ENCODE assay signal across 17 cellular contexts in genomic region chr21:44005071-44005470, GRCh38. TPM values are rescaled to one million over a fixed set of nuclear protein-coding genes. Genes with fewer than 3 reads are reported as not detected.
DNase-seq lines count a peak whose midpoint lies in the region; ATAC-seq, FAIRE-seq and TF ChIP-seq lines count a peak whose summit lies in the region.
"Had no signal": no experiment of that assay in that cellular context is flagged by ENCODE, and none has a peak within 500 bp of the region (broad histone marks: within the 10 kb centered on the region; RNA-seq: fewer than 3 reads in every experiment).

No MANE protein-coding gene starts in this region.

- no peak overlapping the region; the same call in 1 of the 2 replicates for H2AK5ac ChIP-seq in IMR-90 (ENCODE audit: low read depth, low read length)

- no peaks in the 10 kb centered on the region for H4K20me1 ChIP-seq in GM23248 (ENCODE audit: insufficient read depth)
- H4K20me1 ChIP-seq in IMR-90 (ENCODE audit: insufficient read depth, low read length) = no peaks in the 10 kb centered on the region
- H4K20me1 ChIP-seq in smooth muscle cell (ENCODE audit: low read depth) = no peaks in the 10 kb centered on the region

- H3K4me1 ChIP-seq in GM23248 (ENCODE audit: insufficient read depth) (peaks cover 24% of the 10 kb centered on the region), IMR-90 (ENCODE audit: control insufficient read depth, insufficient read depth, low read length) (peaks cover 7% of the 10 kb centered on the region), right lobe of liver (peaks cover 0 to 11% (median 5%) of the 10 kb centered on the region in 4 donors), smooth muscle cell (ENCODE audit: low read depth) (peaks cover 6% of the 10 kb centered on the region), pancreas (no peaks in the 10 kb centered on the region)

- no peak overlapping the region for H3K18ac ChIP-seq in IMR-90 (ENCODE audit: low read depth, low read length)

- no peak for FAIRE-seq in pancreas (lab: Jason Lieb, UNC)
- FAIRE-seq: HTR-8/SVneo had no signal

- H3K9me1 ChIP-seq in IMR-90 (ENCODE audit: insufficient read depth, low read length) = peaks cover 10% of the 10 kb centered on the region

- H2BK120ac ChIP-seq in IMR-90 (ENCODE audit: low read depth, low read length) = no peak overlapping the region

- dilution Hi-C loops in IMR-90 (cut with HindIII; ENCODE audit: low sequenced_read_pairs, unreplicated experiment) = no loop called here

- H4K91ac ChIP-seq in IMR-90 (ENCODE audit: insufficient read depth, low read depth, low read length) = no peak overlapping the region

- H3K4me2 ChIP-seq in GM23248 (ENCODE audit: unreplicated experiment) (no peak overlapping the region), IMR-90 (ENCODE audit: low read depth, low read length) (no peak overlapping the region), smooth muscle cell (no peak overlapping the region)

- no peaks in the 10 kb centered on the region for H3K79me1 ChIP-seq in IMR-90 (ENCODE audit: low read depth in 1 of 2, low read length in 2 of 2)

- CTCF ChIA-PET in IMR-90 (lab: Yijun Ruan, JAX) = no interaction called here

- H3K9ac ChIP-seq in GM23248 = no peak overlapping the region
- no peak overlapping the region for H3K9ac ChIP-seq in IMR-90 (ENCODE audit: low read depth, low read length)
- H3K9ac ChIP-seq in smooth muscle cell (ENCODE audit: low read depth) = no peak overlapping the region

- TF ChIP-seq POLR2A in IMR-90 (IDR thresholded peaks at IDR 0.05; ENCODE audit: low read depth, low read length) (no peak), right lobe of liver (IDR thresholded peaks at IDR 0.05) (no peak)

- no peak overlapping the region; a peak in 1 of 4 replicates for H4K8ac ChIP-seq in IMR-90 (ENCODE audit: low read depth in 2 of 2, low read length in 2 of 2)

- no peaks in the 10 kb centered on the region for H3K9me2 ChIP-seq in GM23248 (ENCODE audit: insufficient read depth)

- H2AK9ac ChIP-seq in IMR-90 (replicated peaks; ENCODE audit: low read depth, low read length, poor library complexity) = no peak overlapping the region

- intact Hi-C loops in IMR-90 (cut with micrococcal nuclease) = no loop called here
- intact Hi-C loops in right lobe of liver (cut with DNase I) = no loop called here
- intact Hi-C loops in pancreas (cut with DNase I) = no loop called here

- H3K27ac ChIP-seq in GM23248 = no peak overlapping the region
- H3K27ac ChIP-seq in IMR-90 (ENCODE audit: insufficient read depth, low read length) = no peak overlapping the region
- peak overlapping the region in 2 of 3 donors; percentile 73 to 76 for H3K27ac ChIP-seq in right lobe of liver
- peak overlapping the region; percentile 88 for H3K27ac ChIP-seq in smooth muscle cell (ENCODE audit: low read depth)
- H3K27ac ChIP-seq in pancreas = no peak overlapping the region
- H3K27ac ChIP-seq: HL-60, SJSA1 had no signal

- H2AFZ ChIP-seq in GM23248 (0 out of 2 replicates have a peak overlapping the region, but pooled peaks have one; percentile 68), IMR-90 (replicated peaks; ENCODE audit: low read length, poor library complexity) (no peak overlapping the region), smooth muscle cell (ENCODE audit: low read depth) (no peak overlapping the region)

- no TSS peak for BruUV-seq in IMR-90 (replicated peaks; lab: Mats Ljungman, UMichigan)

- H3K23ac ChIP-seq in IMR-90 (ENCODE audit: low read depth, low read length) = no peak overlapping the region

- no peak overlapping the region for H2BK15ac ChIP-seq in IMR-90 (ENCODE audit: low read depth, low read length)

- H3F3A ChIP-seq in GM23248 (ENCODE audit: insufficient read depth) = peaks cover 37% of the 10 kb centered on the region
- H3F3A ChIP-seq in smooth muscle cell (ENCODE audit: low read depth) = peaks cover 23% of the 10 kb centered on the region

- no peak for TF ChIP-seq RAD21 in IMR-90 (IDR thresholded peaks at IDR 0.05; ENCODE audit: low read length)

- no peaks in the 10 kb centered on the region for H3K27me3 ChIP-seq in GM23248 (replicated peaks; ENCODE audit: insufficient read depth)
- H3K27me3 ChIP-seq in IMR-90 (ENCODE audit: control insufficient read depth, insufficient read depth, low read length) = peaks cover 2% of the 10 kb centered on the region; the same call in 1 of the 2 replicates
- no peaks in the 10 kb centered on the region for H3K27me3 ChIP-seq in right lobe of liver
- H3K27me3 ChIP-seq in smooth muscle cell (ENCODE audit: low read depth) = no peaks in the 10 kb centered on the region
- no peaks in the 10 kb centered on the region for H3K27me3 ChIP-seq in pancreas
- H3K27me3 ChIP-seq: SJSA1 had no signal

- POLR2A ChIA-PET in IMR-90 (lab: Charles Lee; ENCODE audit: unreplicated experiment) = no interaction called here

- H3K9me3 ChIP-seq in GM23248 (ENCODE audit: low read depth) (no peaks in the 10 kb centered on the region), IMR-90 (ENCODE audit: control insufficient read depth, insufficient read depth, low read length) (no peaks in the 10 kb centered on the region), right lobe of liver (no peaks in the 10 kb centered on the region), smooth muscle cell (replicated peaks; ENCODE audit: low read depth) (no peaks in the 10 kb centered on the region), pancreas (no peaks in the 10 kb centered on the region)
- H3K9me3 ChIP-seq: SJSA1 had no signal

- no peak overlapping the region for H2BK5ac ChIP-seq in IMR-90 (ENCODE audit: low read depth, low read length, poor library complexity, severe bottlenecking)

- DNase-seq in GM23248 = no peak
- no peak for DNase-seq in IMR-90
- no peak for DNase-seq in right lobe of liver
- no peak for DNase-seq in smooth muscle cell (lab: John Stamatoyannopoulos, UW; ENCODE audit: unreplicated experiment)
- DNase-seq in AG08395 (ENCODE audit: low spot score) = no peak
- no peak for DNase-seq in pancreas
- DNase-seq: DMS79, H9, NCI-H1105 treated with DMSO at 0.1 percent for 48 hours, NCI-H1694, NCI-H2081 treated with DMSO at 0.1 percent for 48 hours, NCI-H774 had no signal

- in situ Hi-C loops in GM23248 (cut with MboI) = no loop called here
- in situ Hi-C loops in IMR-90 (cut with MboI; ENCODE audit: low sequenced_read_pairs) = no loop called here

- no peak overlapping the region for H4K5ac ChIP-seq in IMR-90 (ENCODE audit: low read depth, low read length)

- ATAC-seq in IMR-90 (ENCODE audit: low read depth) = no peak
- ATAC-seq in right lobe of liver = no peak
- no peak for ATAC-seq in GM21619 (IDR thresholded peaks at IDR 0.05; ENCODE audit: unreplicated experiment)
- ATAC-seq in activated CD4-positive, CD25-positive, alpha-beta regulatory T cell treated with anti-CD3 and anti-CD28 coated beads, Interleukin-2, amount 50 U/mL, for 24 hours = no peak
- no peak for ATAC-seq in pancreas

- H3K4ac ChIP-seq in IMR-90 (ENCODE audit: low read depth, low read length) = peak overlapping the region; percentile 33; the same call in 1 of the 2 replicates

- H2BK20ac ChIP-seq in IMR-90 (ENCODE audit: low read depth, low read length) = no peak overlapping the region

- no peak overlapping the region for H3K4me3 ChIP-seq in GM23248
- H3K4me3 ChIP-seq in IMR-90 (ENCODE audit: insufficient read depth, low read depth, low read length) = no peak overlapping the region
- no peak overlapping the region for H3K4me3 ChIP-seq in right lobe of liver
- no peak overlapping the region for H3K4me3 ChIP-seq in smooth muscle cell
- no peak overlapping the region for H3K4me3 ChIP-seq in pancreas
- H3K4me3 ChIP-seq: SJSA1 had no signal

- H3K56ac ChIP-seq in IMR-90 (ENCODE audit: extremely low read depth, insufficient read depth, low read length) = no peak overlapping the region

- H3K79me2 ChIP-seq in GM23248 (ENCODE audit: insufficient read depth) = no peaks in the 10 kb centered on the region
- no peaks in the 10 kb centered on the region for H3K79me2 ChIP-seq in smooth muscle cell (ENCODE audit: low read depth)

- H3K36me3 ChIP-seq in GM23248 (ENCODE audit: low read depth) = no peaks in the 10 kb centered on the region
- no peaks in the 10 kb centered on the region for H3K36me3 ChIP-seq in IMR-90 (ENCODE audit: control insufficient read depth, insufficient read depth, low read length)
- no peaks in the 10 kb centered on the region for H3K36me3 ChIP-seq in right lobe of liver
- no peaks in the 10 kb centered on the region for H3K36me3 ChIP-seq in smooth muscle cell (ENCODE audit: low read depth)
- no peaks in the 10 kb centered on the region for H3K36me3 ChIP-seq in pancreas
- H3K36me3 ChIP-seq: SJSA1 had no signal

- 98 to 99% methylated on average over 13 of the region's 13 CpGs for WGBS in GM23248 (ENCODE audit: low coverage in 1 of 2, low lambda C conversion rate in 2 of 2, missing lambda C conversion rate in 2 of 2), 2 experiments
- 100% methylated on average over 6 of the region's 13 CpGs; no CpG with 5 or more reads in 1 of the 2 experiments for WGBS in IMR-90 (ENCODE audit: extremely low coverage in 2 of 2, insufficient read length in 1 of 2), 2 experiments
- 86% methylated on average over 11 of the region's 13 CpGs for WGBS in right lobe of liver (ENCODE audit: insufficient coverage, low coverage, low lambda C conversion rate, missing lambda C conversion rate)
- 94% methylated on average over 13 of the region's 13 CpGs for WGBS in smooth muscle cell (ENCODE audit: low lambda C conversion rate)
- WGBS in pancreas, 2 donors = 77 to 83% methylated on average over 13 of the region's 13 CpGs

- no peak overlapping the region for H3K14ac ChIP-seq in IMR-90 (replicated peaks; ENCODE audit: low read depth, low read length)

- TF ChIP-seq CTCF in IMR-90 (conservative IDR thresholded peaks at IDR 0.05; ENCODE audit: low read depth, low read length) (no peak), right lobe of liver (IDR thresholded peaks at IDR 0.05) (no peak), smooth muscle cell (IDR thresholded peaks at IDR 0.05; ENCODE audit: borderline replicate concordance, insufficient read depth, poor library complexity, severe bottlenecking) (no peak), pancreas (IDR thresholded peaks at IDR 0.05) (no peak)

TF ChIP-seq in IMR-90, 13 proteins besides CTCF, POLR2A, EP300 and RAD21 (continues in another document):
- TF ChIP-seq BHLHE40 (IDR thresholded peaks at IDR 0.05; ENCODE audit: low read depth, low read length) (no peak), FOS (IDR thresholded peaks at IDR 0.05; ENCODE audit: low read depth, low read length) (no peak), RFX5 (IDR thresholded peaks at IDR 0.05; ENCODE audit: low read depth, low read length) (no peak), MAFK (IDR thresholded peaks at IDR 0.05; ENCODE audit: low read depth, low read length) (no peak)

RNA-seq across cellular contexts. Expression of gene TRAPPC10, which starts 7.0 kb away (rescaled TPM):
- total RNA-seq in GM23248 (2014; rRNA removed; shearing (Covaris generic)) = 21.0 and 23.1 TPM in 2 replicates
- 9.9 and 10.3 TPM in 2 replicates for polyA plus RNA-seq in GM23248 (2016; fragmentation: Nextera tagmentation; extraction: Ambion mirVana)
- total RNA-seq in IMR-90 (2012; rRNA removed) = 18.1 and 18.3 TPM in 2 replicates
- polyA plus RNA-seq in IMR-90 (2012; rRNA removed) = 17.8 and 18.3 TPM in 2 replicates
- 7.7 and 8.1 TPM in 2 replicates for polyA plus RNA-seq in IMR-90 (2012; cell fraction: cytosol; rRNA removed)
- 46.4 and 51.4 TPM in 2 replicates for polyA plus RNA-seq in IMR-90 (2012; cell fraction: nucleus; rRNA removed; ENCODE audit: low replicate concordance)
- total RNA-seq in right lobe of liver = 10 to 100 TPM; 15.4 to 25.6 (median 18.4) TPM
- total RNA-seq in smooth muscle cell = 16.9 and 24.6 TPM in 2 replicates
- polyA plus RNA-seq in smooth muscle cell = 7.9 and 12.3 TPM in 2 replicates
- 10 to 100 TPM in 5 of 6 donors, 1 to 10 TPM in 1; 8.9 to 19.1 (median 12.3) TPM for total RNA-seq in pancreas
- 1 to 10 TPM; 7.2 to 7.8 TPM for polyA plus RNA-seq in pancreas

Comparison
In these comparisons a context has a peak if more than half of its experiments do, and no peak if none do; other contexts are left out.
1. H3K27ac ChIP-seq: peak in right lobe of liver (2 of 3) and smooth muscle cell (single experiment); none in GM23248 (single experiment), IMR-90 (single experiment) and pancreas (0 of 4).